ENCODE assay signal across 8 cellular contexts in genomic region chr7:127651556-127652332, GRCh38. TPM values are rescaled to one million over a fixed set of nuclear protein-coding genes. Genes with fewer than 3 reads are reported as not detected.
DNase-seq lines count a peak whose midpoint lies in the region; ATAC-seq, FAIRE-seq and TF ChIP-seq lines count a peak whose summit lies in the region.

SND1 (plus strand) TSS chr7:127652194; CDS start chr7:127652374, 180 bp downstream.

- FAIRE-seq in urothelium cell line (lab: Jason Lieb, UNC), result no peak

- ATAC-seq in GM18499 (IDR thresholded peaks at IDR 0.05; ENCODE audit: insufficient read depth, unreplicated experiment) (peak; percentile 95), HG02943 (IDR thresholded peaks at IDR 0.05; ENCODE audit: low read depth, unreplicated experiment) (peak; percentile 97), left ventricle myocardium superior (peak; percentile 98), psoas muscle (peak; percentile 95 to 97 (median 96))

- whole genome bisulfite sequencing in psoas muscle, 3 donors, result 0 to 1% (median 0%) methylated on average over 44 to 67 of the region's 67 CpGs

- H3K4me3 ChIP-seq in psoas muscle, result peak within 1 kb of the TSS; percentile 81

- H3K27ac ChIP-seq in psoas muscle, result peak within 1 kb of the TSS; percentile 99

- TF ChIP-seq CTCF in psoas muscle (IDR thresholded peaks at IDR 0.05), result no peak

- H3K27me3 ChIP-seq in psoas muscle (ENCODE audit: insufficient read depth in 3 of 3, low read length in 2 of 3), result no peaks in the 10 kb centered on the region

- no peaks in the 10 kb centered on the region for H3K9me3 ChIP-seq in psoas muscle

- H3K36me3 ChIP-seq in psoas muscle (ENCODE audit: insufficient read depth in 1 of 2, low read depth in 1 of 2), result no peaks in the 10 kb centered on the region

- intact Hi-C loops in T-helper 2 cell treated with Interferon-gamma antibody and Interleukin-4, amounts not matched to agents 100 ng/mL and 5 ng/mL, for 36 hours (cut with micrococcal nuclease), result loop anchor here (1.0 kb wide), 3 partner anchors 63 to 381 kb away; partner anchors contain the start of genes ARF5 and ZNF800
- intact Hi-C loops in left ventricle myocardium superior (cut with micrococcal nuclease) (no loop called here), psoas muscle (cut with DNase I) (loop anchor here in 1 of 2 donors (2.0 to 5.0 kb wide), 2 partner anchors 63 to 259 kb away; partner anchors contain the start of genes ARF5 and ZNF800)

- peaks cover 30% of the 10 kb centered on the region for H3K4me1 ChIP-seq in psoas muscle

- DNase-seq in NCI-H187 treated with DMSO at 0.1 percent for 48 hours (lab: John Stamatoyannopoulos, UW) (peak; percentile 99), anterior cingulate cortex (lab: John Stamatoyannopoulos, UW) (peak; percentile 83 to 100 (median 98)), left ventricle myocardium superior (peak; percentile 99), psoas muscle (peak; percentile 99), urothelium cell line (ENCODE audit: low spot score) (peak; percentile 94)

RNA-seq across cellular contexts. Expression of gene SND1, which starts in this region (rescaled TPM):
- total RNA-seq in T-helper 2 cell treated with Interferon-gamma antibody and Interleukin-4, amounts not matched to agents 100 ng/mL and 5 ng/mL, for 36 hours, result 271 and 275 TPM in 2 replicates
- 92.3 TPM for total RNA-seq in left ventricle myocardium superior
- total RNA-seq in psoas muscle, result 10 to 100 TPM; 46.2 to 71.6 (median 53.4) TPM
- 10 to 100 TPM; 29.2 to 72.8 (median 35.1) TPM for polyA plus RNA-seq in psoas muscle

Comparison
In these comparisons a context has a peak if more than half of its experiments do, and no peak if none do; other contexts are left out.
1. Peak in every context shown above with its lines: DNase-seq, ATAC-seq, H3K4me3 ChIP-seq and H3K27ac ChIP-seq.